In the genomic region with DNA sequence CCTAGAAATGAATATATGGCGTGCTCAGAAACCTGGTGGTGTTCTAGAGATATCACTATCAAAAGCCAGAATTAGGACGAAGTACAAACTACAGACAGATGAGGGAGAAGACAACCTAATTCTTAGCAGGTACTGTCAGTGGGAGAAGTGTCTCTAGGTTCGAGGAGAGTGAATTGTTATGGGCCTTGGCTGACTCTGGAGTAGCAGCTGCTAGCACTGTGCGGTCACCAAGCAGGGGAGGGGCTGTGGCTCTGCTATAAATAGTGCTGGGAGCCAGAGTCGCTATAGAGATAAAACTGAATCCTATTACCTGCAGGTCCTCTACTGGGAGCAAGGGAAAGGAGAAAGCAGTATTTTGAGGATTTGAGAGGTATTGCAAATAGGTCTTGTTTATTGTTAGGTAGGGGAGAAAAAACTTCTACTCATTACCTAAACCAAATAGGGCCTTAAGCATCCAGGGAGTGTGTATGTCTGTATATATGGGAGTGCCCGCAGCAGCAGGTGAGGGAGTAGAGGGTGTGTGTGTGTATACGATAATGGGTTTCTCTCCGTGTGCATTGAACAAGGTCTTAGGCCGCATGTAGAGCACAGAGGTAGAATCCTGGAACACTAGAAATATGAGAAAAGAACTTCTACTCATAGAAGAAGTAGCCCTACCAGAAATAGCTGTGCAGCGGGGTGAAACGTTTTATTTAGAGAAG, we compare ENCODE assay signal across 8 cellular contexts. TPM values are rescaled to one million over a fixed set of nuclear protein-coding genes. Genes with fewer than 3 reads are reported as not detected.
DNase-seq lines count a peak whose midpoint lies in the region; ATAC-seq, FAIRE-seq and TF ChIP-seq lines count a peak whose summit lies in the region.

No MANE protein-coding gene starts in this region.

- FAIRE-seq in astrocyte (lab: Jason Lieb, UNC): no peak

- no peak overlapping the region for H3K27ac ChIP-seq in astrocyte (ENCODE audit: low read depth, low read length)

- H3K27me3 ChIP-seq in astrocyte (ENCODE audit: insufficient read depth, low read length): no peaks in the 10 kb centered on the region

- H3K4me1 Mint-ChIP-seq in astrocyte (ENCODE audit: low read depth, unreplicated experiment): peaks cover 27% of the 10 kb centered on the region

- H3K4me3 Mint-ChIP-seq in astrocyte (ENCODE audit: unreplicated experiment): peak overlapping the region; percentile 58

- no peak overlapping the region for H3K9ac ChIP-seq in astrocyte (ENCODE audit: low read length)

- peak; percentile 66 for DNase-seq in DMS 273 (lab: John Stamatoyannopoulos, UW; ENCODE audit: unreplicated experiment)
- no peak for DNase-seq in DMS 273 treated with DMSO at 0.1 percent for 48 hours (lab: John Stamatoyannopoulos, UW)
- peak; percentile 82 for DNase-seq in NCI-H187 treated with DMSO at 0.1 percent for 48 hours (lab: John Stamatoyannopoulos, UW)
- no peak for DNase-seq in astrocyte (ENCODE audit: low read depth)
- peak; percentile 54 for DNase-seq in pons (ENCODE audit: low spot score)
- DNase-seq in GF-D8 (lab: John Stamatoyannopoulos, UW): no peak

- TF ChIP-seq CTCF in astrocyte (IDR thresholded peaks at IDR 0.05; ENCODE audit: insufficient read depth, low read depth, low read length): no peak

- H3K9me3 ChIP-seq in astrocyte (ENCODE audit: insufficient read depth, low read depth, low read length): no peaks in the 10 kb centered on the region

- no peak overlapping the region for H3K4me3 ChIP-seq in astrocyte (ENCODE audit: insufficient read depth, low read depth, low read length)

- no peak overlapping the region for H3K27ac Mint-ChIP-seq in astrocyte (ENCODE audit: unreplicated experiment)

- no peaks in the 10 kb centered on the region for H3K27me3 Mint-ChIP-seq in astrocyte (ENCODE audit: low read depth, unreplicated experiment)

- H3K36me3 Mint-ChIP-seq in astrocyte (ENCODE audit: low read depth, unreplicated experiment): peaks cover 13% of the 10 kb centered on the region

- H3K79me2 ChIP-seq in astrocyte (ENCODE audit: insufficient read depth, low read length): peaks cover 49% of the 10 kb centered on the region

- no peaks in the 10 kb centered on the region for H3K9me3 Mint-ChIP-seq in astrocyte (ENCODE audit: unreplicated experiment)

- no peak overlapping the region for H3K4me2 ChIP-seq in astrocyte (ENCODE audit: low read length)

- ATAC-seq in GM21367 (IDR thresholded peaks at IDR 0.05; ENCODE audit: unreplicated experiment) (no peak), GM19397 (IDR thresholded peaks at IDR 0.05; ENCODE audit: unreplicated experiment) (no peak)

- H4K20me1 ChIP-seq in astrocyte (ENCODE audit: insufficient read depth, low read length): peaks cover 54% of the 10 kb centered on the region

- peaks cover 16% of the 10 kb centered on the region for H3K36me3 ChIP-seq in astrocyte (ENCODE audit: insufficient read depth, low read length)

- no peak overlapping the region for H2AFZ ChIP-seq in astrocyte (ENCODE audit: low read depth, low read length)

- H3K4me1 ChIP-seq in astrocyte (ENCODE audit: insufficient read depth, low read length): peaks cover 23% of the 10 kb centered on the region

RNA-seq across cellular contexts. Expression of gene MADD, which starts 2.2 kb away (rescaled TPM):
- 22.9 and 24.1 TPM in 2 replicates for total RNA-seq in astrocyte

RNA-seq across cellular contexts. Expression of gene NR1H3, which starts 14.3 kb away (rescaled TPM):
- total RNA-seq in astrocyte: 9.8 and 11.2 TPM in 2 replicates

RNA-seq across cellular contexts. Expression of gene ACP2, which starts 23.5 kb away (rescaled TPM):
- total RNA-seq in astrocyte: 40.8 and 42.2 TPM in 2 replicates

RNA-seq across cellular contexts. Expression of gene DDB2, which starts 57.3 kb away (rescaled TPM):
- 40.0 and 47.0 TPM in 2 replicates for total RNA-seq in astrocyte

Comparison
In these comparisons a context has a peak if more than half of its experiments do, and no peak if none do; other contexts are left out.
1. DNase-seq: peak in DMS 273 (single experiment), NCI-H187 treated with DMSO at 0.1 percent for 48 hours (single experiment) and pons (single experiment); none in DMS 273 treated with DMSO at 0.1 percent for 48 hours (single experiment), astrocyte (single experiment) and GF-D8 (single experiment).